In the genomic region with DNA sequence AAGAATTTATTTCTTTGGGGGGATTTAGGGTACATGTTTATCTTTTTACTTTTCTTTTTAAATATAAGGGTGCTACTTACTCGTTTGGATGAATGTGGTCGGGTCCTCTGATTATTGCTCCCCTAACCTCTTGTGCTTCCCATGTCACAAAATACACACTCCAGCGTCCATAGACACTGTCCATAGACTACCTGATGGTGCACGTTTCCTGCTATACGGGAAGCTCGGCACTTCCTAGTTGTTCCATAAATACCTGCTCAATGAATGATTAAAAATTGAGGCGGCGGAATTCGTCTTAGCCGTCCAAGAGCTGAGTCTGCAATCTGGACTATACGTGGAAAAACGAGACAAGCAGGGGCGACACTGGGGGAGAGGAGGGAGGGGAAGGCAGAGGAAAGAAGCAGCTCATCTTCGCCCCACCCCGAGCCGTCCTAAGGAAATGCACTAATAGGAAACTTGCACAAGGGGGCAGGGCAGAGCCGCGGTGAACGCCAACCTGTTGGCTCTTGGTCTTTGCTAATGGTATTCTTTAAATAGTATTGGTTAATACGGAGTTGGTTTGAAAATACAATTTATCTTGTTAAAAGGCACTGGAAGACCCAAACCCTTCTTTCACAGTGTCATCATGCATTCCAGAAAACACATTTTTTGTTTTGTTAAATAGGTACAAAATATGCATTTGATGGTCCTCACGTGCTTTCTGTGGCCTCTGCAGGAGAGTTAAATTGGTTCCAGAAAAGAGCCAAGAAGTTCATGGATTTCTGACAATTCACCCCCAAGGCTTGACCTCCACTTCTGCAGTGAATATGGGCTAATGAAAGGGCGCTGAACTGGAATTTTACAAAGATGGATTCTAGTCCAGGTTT, we compare ENCODE assay signal across 10 cellular contexts.
A peak's percentile ranks its signal among the peaks of the same experiment; 100 is the strongest.
DNase-seq lines count a peak whose midpoint lies in the region; ATAC-seq lines count a peak whose summit lies in the region.
"Had no signal": no experiment of that assay in that cellular context is flagged by ENCODE, and none has a peak within 500 bp of the region (broad histone marks: within the 10 kb centered on the region; RNA-seq: fewer than 3 reads in every experiment).

No MANE protein-coding gene starts in this region.

- no peaks in the 10 kb centered on the region for H3K27me3 Mint-ChIP-seq in activated CD4-positive, alpha-beta memory T cell treated with anti-CD3 and anti-CD28 coated beads, Interleukin-2, amount 10 ng/mL, durations not matched to agents 7 days and 5 days

- peak; percentile 69 for ATAC-seq in GM18873 (IDR thresholded peaks at IDR 0.05; ENCODE audit: low FRiP score, unreplicated experiment)
- ATAC-seq in left ventricle myocardium superior, result peak; percentile 69
- ATAC-seq: T-cell had no signal

- DNase-seq in COLO829 (ENCODE audit: low spot score) (peak; percentile 30), HPDE6-E6E7 (ENCODE audit: extremely low spot score) (peak; percentile 34), left ventricle myocardium superior (peak; percentile 63), smooth muscle cell of the brain vasculature (ENCODE audit: low read depth, low spot score) (peak; percentile 12)
- peak; percentile 41 for DNase-seq in activated CD4-positive, alpha-beta memory T cell treated with anti-CD3 and anti-CD28 coated beads, Interleukin-2, amount 10 ng/mL, durations not matched to agents 7 days and 5 days
- no peak for DNase-seq in stimulated activated naive CD4-positive, alpha-beta T cell treated with Interleukin-2 at 50 U/mL for 16 hours (lab: John Stamatoyannopoulos, UW)
- no peak for DNase-seq in activated naive CD4-positive, alpha-beta T cell treated with anti-CD3 and anti-CD28 coated beads, Interleukin-2, amount 50 U/mL, for 16 hours
- DNase-seq: naive thymus-derived CD8-positive, alpha-beta T cell had no signal

- no peak overlapping the region for H3K27ac Mint-ChIP-seq in activated CD4-positive, alpha-beta memory T cell treated with anti-CD3 and anti-CD28 coated beads, Interleukin-2, amount 10 ng/mL, durations not matched to agents 7 days and 5 days
- H3K27ac Mint-ChIP-seq: naive thymus-derived CD8-positive, alpha-beta T cell; T-cell had no signal

- intact Hi-C loops in left ventricle myocardium superior (cut with micrococcal nuclease), result loop anchor here (5.0 to 10.0 kb wide), 2 partner anchors 61 to 153 kb away; no protein-coding TSS in a partner anchor

- no peaks in the 10 kb centered on the region for H3K4me1 Mint-ChIP-seq in activated CD4-positive, alpha-beta memory T cell treated with anti-CD3 and anti-CD28 coated beads, Interleukin-2, amount 10 ng/mL, durations not matched to agents 7 days and 5 days
- H3K4me1 Mint-ChIP-seq: T-cell had no signal

- CTCF ChIA-PET in activated CD4-positive, alpha-beta memory T cell treated with anti-CD3 and anti-CD28 coated beads, Interleukin-2, amount 10 ng/mL, durations not matched to agents 7 days and 5 days (lab: Charles Lee), result interaction anchor here (0.7 to 1.2 kb wide), 10 partner anchors 8 to 978 kb away, joined by 3 to 5 read pairs (median 3); no protein-coding TSS in a partner anchor

- POLR2A ChIA-PET in activated CD4-positive, alpha-beta memory T cell treated with anti-CD3 and anti-CD28 coated beads, Interleukin-2, amount 10 ng/mL, durations not matched to agents 7 days and 5 days (lab: Charles Lee), result no interaction called here

- H3K9me3 Mint-ChIP-seq in activated CD4-positive, alpha-beta memory T cell treated with anti-CD3 and anti-CD28 coated beads, Interleukin-2, amount 10 ng/mL, durations not matched to agents 7 days and 5 days, result peaks cover 22% of the 10 kb centered on the region

- H3K36me3 Mint-ChIP-seq in activated CD4-positive, alpha-beta memory T cell treated with anti-CD3 and anti-CD28 coated beads, Interleukin-2, amount 10 ng/mL, durations not matched to agents 7 days and 5 days (ENCODE audit: low read depth), result peaks cover 6% of the 10 kb centered on the region
- H3K36me3 Mint-ChIP-seq: T-cell had no signal

- H3K4me3 Mint-ChIP-seq in activated CD4-positive, alpha-beta memory T cell treated with anti-CD3 and anti-CD28 coated beads, Interleukin-2, amount 10 ng/mL, durations not matched to agents 7 days and 5 days, result no peak overlapping the region
- H3K4me3 Mint-ChIP-seq: T-cell had no signal

Comparison
In these comparisons a context has a peak if more than half of its experiments do, and no peak if none do; other contexts are left out.
1. DNase-seq: peak in COLO829 (single experiment), HPDE6-E6E7 (single experiment), activated CD4-positive, alpha-beta memory T cell treated with anti-CD3 and anti-CD28 coated beads, Interleukin-2, amount 10 ng/mL, durations not matched to agents 7 days and 5 days (single experiment), left ventricle myocardium superior (single experiment) and smooth muscle cell of the brain vasculature (single experiment); none in stimulated activated naive CD4-positive, alpha-beta T cell treated with Interleukin-2 at 50 U/mL for 16 hours (single experiment) and activated naive CD4-positive, alpha-beta T cell treated with anti-CD3 and anti-CD28 coated beads, Interleukin-2, amount 50 U/mL, for 16 hours (single experiment).